ENCODE assay signal across 22 cellular contexts in the genomic region with DNA sequence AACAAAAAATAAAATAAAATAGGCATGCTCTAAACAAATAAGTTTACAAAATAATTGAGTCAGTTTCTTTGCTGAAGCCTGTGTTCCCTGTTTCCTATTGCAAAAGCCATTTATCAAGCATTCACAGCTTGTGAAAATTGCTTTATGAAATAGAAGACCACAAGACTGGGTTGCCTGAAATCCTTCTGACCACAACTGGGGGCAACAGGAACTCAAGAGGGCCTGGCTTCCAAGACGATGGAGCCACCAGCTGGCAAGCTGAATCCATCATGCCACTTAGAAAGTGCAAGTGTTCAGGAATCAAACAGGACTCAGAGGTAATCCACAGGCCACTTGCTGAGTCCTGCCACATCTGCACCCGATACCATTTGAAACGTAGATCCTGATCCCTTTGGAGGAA. TPM values are rescaled to one million over a fixed set of nuclear protein-coding genes. Genes with fewer than 3 reads are reported as not detected.
"Had no signal": no experiment of that assay in that cellular context is flagged by ENCODE, and none has a peak within 500 bp of the region (broad histone marks: within the 10 kb centered on the region; RNA-seq: fewer than 3 reads in every experiment).

No MANE protein-coding gene starts in this region.

- H3K36me3 Mint-ChIP-seq: activated naive CD4-positive, alpha-beta T cell treated with anti-CD3 and anti-CD28 coated beads, Interleukin-2, amount 50 U/mL, for 24 hours had no signal

- H3K4me1 Mint-ChIP-seq: activated naive CD4-positive, alpha-beta T cell treated with anti-CD3 and anti-CD28 coated beads, Interleukin-2, amount 50 U/mL, for 24 hours; naive B cell; neural crest cell; stimulated activated naive CD8-positive, alpha-beta T cell treated with anti-CD3 and anti-CD28 coated beads, Interleukin-15, amount 100 ng/mL, for 72 hours had no signal

- H3K9me3 Mint-ChIP-seq: activated naive CD4-positive, alpha-beta T cell treated with anti-CD3 and anti-CD28 coated beads, Interleukin-2, amount 50 U/mL, for 24 hours; activated T-cell treated with anti-CD3 and anti-CD28 coated beads, Interleukin-2, amount 50 U/mL, for 72 hours had no signal

- H3K4me3 ChIP-seq: gastrocnemius medialis, left ventricle myocardium inferior, ovary, psoas muscle, suprapubic skin had no signal

- ATAC-seq: activated T-cell treated with anti-CD3 and anti-CD28 coated beads, Interleukin-2, amount 50 U/mL, for 72 hours; gastrocnemius medialis; psoas muscle; right cardiac atrium; stimulated activated naive CD8-positive, alpha-beta T cell treated with anti-CD3 and anti-CD28 coated beads, Interleukin-15, amount 100 ng/mL, for 72 hours had no signal

- H3K4me3 Mint-ChIP-seq: activated naive CD4-positive, alpha-beta T cell treated with anti-CD3 and anti-CD28 coated beads, Interleukin-2, amount 50 U/mL, for 24 hours; activated T-cell treated with anti-CD3 and anti-CD28 coated beads, Interleukin-2, amount 50 U/mL, for 72 hours; naive B cell; neural crest cell; stimulated activated naive CD8-positive, alpha-beta T cell treated with anti-CD3 and anti-CD28 coated beads, Interleukin-15, amount 100 ng/mL, for 72 hours had no signal

- H3K27ac Mint-ChIP-seq: activated naive CD4-positive, alpha-beta T cell treated with anti-CD3 and anti-CD28 coated beads, Interleukin-2, amount 50 U/mL, for 24 hours; activated T-cell treated with anti-CD3 and anti-CD28 coated beads, Interleukin-2, amount 50 U/mL, for 72 hours; naive B cell; stimulated activated naive CD8-positive, alpha-beta T cell treated with anti-CD3 and anti-CD28 coated beads, Interleukin-15, amount 100 ng/mL, for 72 hours had no signal

- DNase-seq: activated effector memory CD4-positive, alpha-beta T cell treated with anti-CD3 and anti-CD28 coated beads, Interleukin-2, amount 50 U/mL, for 16 hours; activated T-cell treated with anti-CD3 and anti-CD28 coated beads, Interleukin-2, amount 50 U/mL, for 72 hours; cerebellar nuclear complex; cortex of kidney; gastrocnemius medialis; head of caudate nucleus; kidney glomerular epithelial cell; left ventricle myocardium inferior; naive B cell; ovary; psoas muscle; right cardiac atrium; small intestine; stimulated activated CD4-positive, alpha-beta T cell treated with anti-CD3 and anti-CD28 coated beads, Interleukin-15, amount 100 ng/mL, for 24 hours; stimulated activated CD4-positive, alpha-beta T cell treated with anti-CD3 and anti-CD28 coated beads, Interleukin-2, amount 100 ng/mL, for 48 hours; stimulated activated naive CD8-positive, alpha-beta T cell treated with anti-CD3 and anti-CD28 coated beads, Interleukin-15, amount 100 ng/mL, for 72 hours; T1000; trophoblast cell had no signal

RNA-seq across cellular contexts. Expression of gene ABCA13, which starts 0.8 kb away (rescaled TPM):
- total RNA-seq: activated CD8-positive, alpha-beta memory T cell treated with anti-CD3 and anti-CD28 coated beads for 36 hours; activated T-cell treated with anti-CD3 and anti-CD28 coated beads, Interleukin-2, amount 50 U/mL, for 72 hours; left ventricle myocardium inferior; right cardiac atrium had no signal
- polyA plus RNA-seq: psoas muscle, right cardiac atrium had no signal
